1 cellular context compared by ENCODE assay signal in the genomic region with DNA sequence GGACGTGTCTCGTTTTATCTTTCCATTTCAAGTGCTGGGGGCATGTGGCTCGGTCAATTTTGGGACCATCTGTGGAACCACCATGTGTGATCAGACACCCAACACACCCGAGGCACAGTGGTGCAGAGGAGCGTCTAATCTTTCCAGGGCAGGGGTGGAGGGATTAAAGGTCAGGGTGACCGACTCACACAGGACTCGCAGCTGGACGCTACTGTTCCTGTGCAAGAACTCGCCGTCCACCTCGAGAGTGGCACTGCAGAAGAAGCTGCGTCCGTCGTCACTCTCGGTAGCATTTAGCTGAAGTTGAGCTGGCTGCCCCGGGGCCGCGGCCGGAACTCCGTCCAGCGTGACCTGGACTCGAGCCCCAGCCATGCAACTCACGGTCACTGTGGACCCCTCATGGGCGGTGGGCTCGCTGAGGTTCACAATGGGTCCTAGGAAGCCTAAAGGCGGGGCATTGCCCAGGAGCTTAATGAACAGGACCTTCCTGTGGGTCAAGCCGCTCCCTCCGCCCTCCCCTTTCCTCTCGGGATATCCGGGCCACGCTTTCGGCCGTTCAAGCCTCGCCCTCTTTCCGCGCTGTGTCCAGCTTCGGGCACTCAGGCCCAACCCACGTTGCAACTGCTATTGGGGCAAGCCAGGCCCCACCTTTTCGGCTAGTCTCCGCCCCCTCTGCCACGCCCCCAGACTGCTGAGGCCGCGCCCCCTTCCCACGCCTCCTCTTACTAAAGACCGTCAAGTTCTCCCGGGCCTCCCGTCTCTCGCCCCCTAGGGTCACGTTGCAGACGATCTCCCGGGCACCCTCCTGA.
TF ChIP-seq lines count a peak whose summit lies in the region.

No MANE protein-coding gene starts in this region.

TF ChIP-seq in K562, 482 proteins besides CTCF, POLR2A, EP300 and RAD21 (continued from another document and continues in another):
- TF ChIP-seq, protein P1, sequence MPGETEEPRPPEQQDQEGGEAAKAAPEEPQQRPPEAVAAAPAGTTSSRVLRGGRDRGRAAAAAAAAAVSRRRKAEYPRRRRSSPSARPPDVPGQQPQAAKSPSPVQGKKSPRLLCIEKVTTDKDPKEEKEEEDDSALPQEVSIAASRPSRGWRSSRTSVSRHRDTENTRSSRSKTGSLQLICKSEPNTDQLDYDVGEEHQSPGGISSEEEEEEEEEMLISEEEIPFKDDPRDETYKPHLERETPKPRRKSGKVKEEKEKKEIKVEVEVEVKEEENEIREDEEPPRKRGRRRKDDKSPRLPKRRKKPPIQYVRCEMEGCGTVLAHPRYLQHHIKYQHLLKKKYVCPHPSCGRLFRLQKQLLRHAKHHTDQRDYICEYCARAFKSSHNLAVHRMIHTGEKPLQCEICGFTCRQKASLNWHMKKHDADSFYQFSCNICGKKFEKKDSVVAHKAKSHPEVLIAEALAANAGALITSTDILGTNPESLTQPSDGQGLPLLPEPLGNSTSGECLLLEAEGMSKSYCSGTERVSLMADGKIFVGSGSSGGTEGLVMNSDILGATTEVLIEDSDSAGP (CRISPR knock-in tag; IDR thresholded peaks at IDR 0.05), result no peak
- TF ChIP-seq POU5F1 (IDR thresholded peaks at IDR 0.05; ENCODE audit: borderline replicate concordance, low read depth, low read length, partially characterized antibody), result no peak
- peak; percentile 68; the same call in 1 of the 2 replicates for TF ChIP-seq ZNF12 (CRISPR knock-in tag; IDR thresholded peaks at IDR 0.05)
- TF ChIP-seq, protein P2, sequence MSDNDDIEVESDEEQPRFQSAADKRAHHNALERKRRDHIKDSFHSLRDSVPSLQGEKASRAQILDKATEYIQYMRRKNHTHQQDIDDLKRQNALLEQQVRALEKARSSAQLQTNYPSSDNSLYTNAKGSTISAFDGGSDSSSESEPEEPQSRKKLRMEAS (CRISPR knock-in tag; IDR thresholded peaks at IDR 0.05), result peak; percentile 81
- peak; percentile 25; the same call in 1 of the 2 replicates for TF ChIP-seq CREB1 (IDR thresholded peaks at IDR 0.05)
- 0 out of 2 replicates have a peak, but pooled peaks have one; percentile 50 for TF ChIP-seq CREB1 (CRISPR knock-in tag; IDR thresholded peaks at IDR 0.05)
- TF ChIP-seq, protein P3, sequence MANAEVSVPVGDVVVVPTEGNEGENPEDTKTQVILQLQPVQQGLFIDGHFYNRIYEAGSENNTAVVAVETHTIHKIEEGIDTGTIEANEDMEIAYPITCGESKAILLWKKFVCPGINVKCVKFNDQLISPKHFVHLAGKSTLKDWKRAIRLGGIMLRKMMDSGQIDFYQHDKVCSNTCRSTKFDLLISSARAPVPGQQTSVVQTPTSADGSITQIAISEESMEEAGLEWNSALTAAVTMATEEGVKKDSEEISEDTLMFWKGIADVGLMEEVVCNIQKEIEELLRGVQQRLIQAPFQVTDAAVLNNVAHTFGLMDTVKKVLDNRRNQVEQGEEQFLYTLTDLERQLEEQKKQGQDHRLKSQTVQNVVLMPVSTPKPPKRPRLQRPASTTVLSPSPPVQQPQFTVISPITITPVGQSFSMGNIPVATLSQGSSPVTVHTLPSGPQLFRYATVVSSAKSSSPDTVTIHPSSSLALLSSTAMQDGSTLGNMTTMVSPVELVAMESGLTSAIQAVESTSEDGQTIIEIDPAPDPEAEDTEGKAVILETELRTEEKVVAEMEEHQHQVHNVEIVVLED (CRISPR knock-in tag; IDR thresholded peaks at IDR 0.05), result no peak
- no peak for TF ChIP-seq NFE2L1 (tag; IDR thresholded peaks at IDR 0.05; ENCODE audit: borderline replicate concordance, low read depth)
- no peak for TF ChIP-seq ZBTB8A (IDR thresholded peaks at IDR 0.05; ENCODE audit: partially characterized antibody)
- no peak for TF ChIP-seq MIER1 (IDR thresholded peaks at IDR 0.05; ENCODE audit: low read depth)
- peak; percentile 76 for TF ChIP-seq TCF3 (CRISPR knock-in tag; IDR thresholded peaks at IDR 0.05)
- TF ChIP-seq ETV1 (tag; conservative IDR thresholded peaks at IDR 0.05; ENCODE audit: low read depth), result peak; percentile 68; the same call in 1 of the 2 replicates
- TF ChIP-seq DMBX1 (CRISPR knock-in tag; IDR thresholded peaks at IDR 0.05; ENCODE audit: borderline replicate concordance), result no peak
- TF ChIP-seq PURB (CRISPR knock-in tag; IDR thresholded peaks at IDR 0.05; ENCODE audit: low read depth), result no peak
- no peak for TF ChIP-seq ZNF444 (CRISPR knock-in tag; IDR thresholded peaks at IDR 0.05)
- TF ChIP-seq L3MBTL2 (IDR thresholded peaks at IDR 0.05), result peak; percentile 83
- no peak for TF ChIP-seq ELF4 (CRISPR knock-in tag; IDR thresholded peaks at IDR 0.05)
- no peak for TF ChIP-seq MAFG (tag; conservative IDR thresholded peaks at IDR 0.05)
- no peak for TF ChIP-seq COPS2 (conservative IDR thresholded peaks at IDR 0.05)
- TF ChIP-seq, protein P4, sequence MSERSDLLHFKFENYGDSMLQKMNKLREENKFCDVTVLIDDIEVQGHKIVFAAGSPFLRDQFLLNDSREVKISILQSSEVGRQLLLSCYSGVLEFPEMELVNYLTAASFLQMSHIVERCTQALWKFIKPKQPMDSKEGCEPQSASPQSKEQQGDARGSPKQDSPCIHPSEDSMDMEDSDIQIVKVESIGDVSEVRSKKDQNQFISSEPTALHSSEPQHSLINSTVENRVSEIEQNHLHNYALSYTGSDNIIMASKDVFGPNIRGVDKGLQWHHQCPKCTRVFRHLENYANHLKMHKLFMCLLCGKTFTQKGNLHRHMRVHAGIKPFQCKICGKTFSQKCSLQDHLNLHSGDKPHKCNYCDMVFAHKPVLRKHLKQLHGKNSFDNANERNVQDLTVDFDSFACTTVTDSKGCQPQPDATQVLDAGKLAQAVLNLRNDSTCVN (CRISPR knock-in tag; IDR thresholded peaks at IDR 0.05), result no peak
- no peak; a peak in 1 of 4 replicates for TF ChIP-seq SRF (CRISPR knock-in tag; IDR thresholded peaks at IDR 0.05)
- TF ChIP-seq ZBTB7A (IDR thresholded peaks at IDR 0.05; ENCODE audit: borderline replicate concordance, control insufficient read depth, low read depth, low read length), result peak; percentile 48; the same call in 1 of the 2 replicates
- TF ChIP-seq, protein P5, sequence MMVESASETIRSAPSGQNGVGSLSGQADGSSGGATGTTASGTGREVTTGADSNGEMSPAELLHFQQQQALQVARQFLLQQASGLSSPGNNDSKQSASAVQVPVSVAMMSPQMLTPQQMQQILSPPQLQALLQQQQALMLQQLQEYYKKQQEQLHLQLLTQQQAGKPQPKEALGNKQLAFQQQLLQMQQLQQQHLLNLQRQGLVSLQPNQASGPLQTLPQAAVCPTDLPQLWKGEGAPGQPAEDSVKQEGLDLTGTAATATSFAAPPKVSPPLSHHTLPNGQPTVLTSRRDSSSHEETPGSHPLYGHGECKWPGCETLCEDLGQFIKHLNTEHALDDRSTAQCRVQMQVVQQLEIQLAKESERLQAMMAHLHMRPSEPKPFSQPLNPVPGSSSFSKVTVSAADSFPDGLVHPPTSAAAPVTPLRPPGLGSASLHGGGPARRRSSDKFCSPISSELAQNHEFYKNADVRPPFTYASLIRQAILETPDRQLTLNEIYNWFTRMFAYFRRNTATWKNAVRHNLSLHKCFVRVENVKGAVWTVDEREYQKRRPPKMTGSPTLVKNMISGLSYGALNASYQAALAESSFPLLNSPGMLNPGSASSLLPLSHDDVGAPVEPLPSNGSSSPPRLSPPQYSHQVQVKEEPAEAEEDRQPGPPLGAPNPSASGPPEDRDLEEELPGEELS (CRISPR knock-in tag; IDR thresholded peaks at IDR 0.05; ENCODE audit: borderline replicate concordance), result no peak
- no peak for TF ChIP-seq ZNF589 (CRISPR knock-in tag; IDR thresholded peaks at IDR 0.05; ENCODE audit: low read depth)
- peak; percentile 79 for TF ChIP-seq ETV5 (CRISPR knock-in tag; IDR thresholded peaks at IDR 0.05; ENCODE audit: low read depth)
- TF ChIP-seq NR4A1 (CRISPR knock-in tag; IDR thresholded peaks at IDR 0.05), result no peak
- TF ChIP-seq NR4A1 (tag; IDR thresholded peaks at IDR 0.05), result 0 out of 2 replicates have a peak, but pooled peaks have one; percentile 20
- TF ChIP-seq, protein P6, sequence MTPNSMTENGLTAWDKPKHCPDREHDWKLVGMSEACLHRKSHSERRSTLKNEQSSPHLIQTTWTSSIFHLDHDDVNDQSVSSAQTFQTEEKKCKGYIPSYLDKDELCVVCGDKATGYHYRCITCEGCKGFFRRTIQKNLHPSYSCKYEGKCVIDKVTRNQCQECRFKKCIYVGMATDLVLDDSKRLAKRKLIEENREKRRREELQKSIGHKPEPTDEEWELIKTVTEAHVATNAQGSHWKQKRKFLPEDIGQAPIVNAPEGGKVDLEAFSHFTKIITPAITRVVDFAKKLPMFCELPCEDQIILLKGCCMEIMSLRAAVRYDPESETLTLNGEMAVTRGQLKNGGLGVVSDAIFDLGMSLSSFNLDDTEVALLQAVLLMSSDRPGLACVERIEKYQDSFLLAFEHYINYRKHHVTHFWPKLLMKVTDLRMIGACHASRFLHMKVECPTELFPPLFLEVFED (CRISPR knock-in tag; conservative IDR thresholded peaks at IDR 0.05), result no peak
- 0 out of 2 replicates have a peak, but pooled peaks have one; percentile 10 for TF ChIP-seq KLF13 (tag; IDR thresholded peaks at IDR 0.05; ENCODE audit: borderline replicate concordance, low read depth)
- TF ChIP-seq NR2C2 (CRISPR knock-in tag; IDR thresholded peaks at IDR 0.05), result no peak
- peak; percentile 59 for TF ChIP-seq NR2C2 (tag; IDR thresholded peaks at IDR 0.05)
- TF ChIP-seq ZNF41 (CRISPR knock-in tag; conservative IDR thresholded peaks at IDR 0.05), result no peak
- no peak for TF ChIP-seq MYBL2 (IDR thresholded peaks at IDR 0.05; ENCODE audit: low read depth)
- TF ChIP-seq MYBL2 (CRISPR knock-in tag; IDR thresholded peaks at IDR 0.05; ENCODE audit: borderline replicate concordance), result no peak
- TF ChIP-seq POLR3G (IDR thresholded peaks at IDR 0.05; ENCODE audit: extremely low read depth, insufficient read length, insufficient replicate concordance), result no peak
- TF ChIP-seq, protein P7, sequence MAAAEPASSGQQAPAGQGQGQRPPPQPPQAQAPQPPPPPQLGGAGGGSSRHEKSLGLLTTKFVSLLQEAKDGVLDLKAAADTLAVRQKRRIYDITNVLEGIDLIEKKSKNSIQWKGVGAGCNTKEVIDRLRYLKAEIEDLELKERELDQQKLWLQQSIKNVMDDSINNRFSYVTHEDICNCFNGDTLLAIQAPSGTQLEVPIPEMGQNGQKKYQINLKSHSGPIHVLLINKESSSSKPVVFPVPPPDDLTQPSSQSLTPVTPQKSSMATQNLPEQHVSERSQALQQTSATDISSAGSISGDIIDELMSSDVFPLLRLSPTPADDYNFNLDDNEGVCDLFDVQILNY (CRISPR knock-in tag; IDR thresholded peaks at IDR 0.05), result no peak
- TF ChIP-seq, protein P8, sequence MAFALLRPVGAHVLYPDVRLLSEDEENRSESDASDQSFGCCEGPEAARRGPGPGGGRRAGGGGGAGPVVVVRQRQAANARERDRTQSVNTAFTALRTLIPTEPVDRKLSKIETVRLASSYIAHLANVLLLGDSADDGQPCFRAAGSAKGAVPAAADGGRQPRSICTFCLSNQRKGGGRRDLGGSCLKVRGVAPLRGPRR (CRISPR knock-in tag; IDR thresholded peaks at IDR 0.05), result no peak
- TF ChIP-seq ZNF696 (CRISPR knock-in tag; conservative IDR thresholded peaks at IDR 0.05), result no peak
- TF ChIP-seq ZNF766 (CRISPR knock-in tag; conservative IDR thresholded peaks at IDR 0.05), result no peak
- TF ChIP-seq, protein P9, sequence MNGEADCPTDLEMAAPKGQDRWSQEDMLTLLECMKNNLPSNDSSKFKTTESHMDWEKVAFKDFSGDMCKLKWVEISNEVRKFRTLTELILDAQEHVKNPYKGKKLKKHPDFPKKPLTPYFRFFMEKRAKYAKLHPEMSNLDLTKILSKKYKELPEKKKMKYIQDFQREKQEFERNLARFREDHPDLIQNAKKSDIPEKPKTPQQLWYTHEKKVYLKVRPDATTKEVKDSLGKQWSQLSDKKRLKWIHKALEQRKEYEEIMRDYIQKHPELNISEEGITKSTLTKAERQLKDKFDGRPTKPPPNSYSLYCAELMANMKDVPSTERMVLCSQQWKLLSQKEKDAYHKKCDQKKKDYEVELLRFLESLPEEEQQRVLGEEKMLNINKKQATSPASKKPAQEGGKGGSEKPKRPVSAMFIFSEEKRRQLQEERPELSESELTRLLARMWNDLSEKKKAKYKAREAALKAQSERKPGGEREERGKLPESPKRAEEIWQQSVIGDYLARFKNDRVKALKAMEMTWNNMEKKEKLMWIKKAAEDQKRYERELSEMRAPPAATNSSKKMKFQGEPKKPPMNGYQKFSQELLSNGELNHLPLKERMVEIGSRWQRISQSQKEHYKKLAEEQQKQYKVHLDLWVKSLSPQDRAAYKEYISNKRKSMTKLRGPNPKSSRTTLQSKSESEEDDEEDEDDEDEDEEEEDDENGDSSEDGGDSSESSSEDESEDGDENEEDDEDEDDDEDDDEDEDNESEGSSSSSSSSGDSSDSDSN (IDR thresholded peaks at IDR 0.05; ENCODE audit: borderline replicate concordance in 1 of 2, low read depth in 2 of 2, low read length in 2 of 2), result peak in 1 of 2 experiments; percentile 33; a peak in 1 of 4 replicates
- TF ChIP-seq EWSR1 (IDR thresholded peaks at IDR 0.05; ENCODE audit: borderline replicate concordance, low read depth, partially characterized antibody), result no peak
- no peak for TF ChIP-seq NCOA1 (IDR thresholded peaks at IDR 0.05; ENCODE audit: low read depth)
- TF ChIP-seq, protein P10, sequence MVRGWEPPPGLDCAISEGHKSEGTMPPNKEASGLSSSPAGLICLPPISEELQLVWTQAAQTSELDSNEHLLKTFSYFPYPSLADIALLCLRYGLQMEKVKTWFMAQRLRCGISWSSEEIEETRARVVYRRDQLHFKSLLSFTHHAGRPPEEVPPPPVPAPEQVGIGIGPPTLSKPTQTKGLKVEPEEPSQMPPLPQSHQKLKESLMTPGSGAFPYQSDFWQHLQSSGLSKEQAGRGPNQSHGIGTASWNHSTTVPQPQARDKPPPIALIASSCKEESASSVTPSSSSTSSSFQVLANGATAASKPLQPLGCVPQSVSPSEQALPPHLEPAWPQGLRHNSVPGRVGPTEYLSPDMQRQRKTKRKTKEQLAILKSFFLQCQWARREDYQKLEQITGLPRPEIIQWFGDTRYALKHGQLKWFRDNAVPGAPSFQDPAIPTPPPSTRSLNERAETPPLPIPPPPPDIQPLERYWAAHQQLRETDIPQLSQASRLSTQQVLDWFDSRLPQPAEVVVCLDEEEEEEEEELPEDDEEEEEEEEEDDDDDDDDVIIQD (CRISPR knock-in tag; IDR thresholded peaks at IDR 0.05), result no peak
- peak; percentile 91 for TF ChIP-seq CBFA2T3 (IDR thresholded peaks at IDR 0.05)
- TF ChIP-seq MTA3 (IDR thresholded peaks at IDR 0.05; ENCODE audit: borderline replicate concordance), result peak; percentile 46; the same call in 1 of the 2 replicates
- TF ChIP-seq SAFB2 (IDR thresholded peaks at IDR 0.05; ENCODE audit: borderline replicate concordance, low read depth, low read length, severe bottlenecking), result no peak
- TF ChIP-seq ETS2 (tag; IDR thresholded peaks at IDR 0.05; ENCODE audit: borderline replicate concordance, poor library complexity, severe bottlenecking), result no peak
- peak; percentile 21 for TF ChIP-seq RBM39 (optimal IDR thresholded peaks at IDR 0.05; ENCODE audit: low read depth, low read length)
- no peak for TF ChIP-seq MCM2 (IDR thresholded peaks at IDR 0.05; ENCODE audit: low read depth)
- TF ChIP-seq ZNF551 (CRISPR knock-in tag; IDR thresholded peaks at IDR 0.05), result no peak
- TF ChIP-seq ILK (tag; IDR thresholded peaks at IDR 0.05; ENCODE audit: borderline replicate concordance, low read depth), result no peak
